Comparison of ENCODE assay signal across 8 cellular contexts in the genomic region with DNA sequence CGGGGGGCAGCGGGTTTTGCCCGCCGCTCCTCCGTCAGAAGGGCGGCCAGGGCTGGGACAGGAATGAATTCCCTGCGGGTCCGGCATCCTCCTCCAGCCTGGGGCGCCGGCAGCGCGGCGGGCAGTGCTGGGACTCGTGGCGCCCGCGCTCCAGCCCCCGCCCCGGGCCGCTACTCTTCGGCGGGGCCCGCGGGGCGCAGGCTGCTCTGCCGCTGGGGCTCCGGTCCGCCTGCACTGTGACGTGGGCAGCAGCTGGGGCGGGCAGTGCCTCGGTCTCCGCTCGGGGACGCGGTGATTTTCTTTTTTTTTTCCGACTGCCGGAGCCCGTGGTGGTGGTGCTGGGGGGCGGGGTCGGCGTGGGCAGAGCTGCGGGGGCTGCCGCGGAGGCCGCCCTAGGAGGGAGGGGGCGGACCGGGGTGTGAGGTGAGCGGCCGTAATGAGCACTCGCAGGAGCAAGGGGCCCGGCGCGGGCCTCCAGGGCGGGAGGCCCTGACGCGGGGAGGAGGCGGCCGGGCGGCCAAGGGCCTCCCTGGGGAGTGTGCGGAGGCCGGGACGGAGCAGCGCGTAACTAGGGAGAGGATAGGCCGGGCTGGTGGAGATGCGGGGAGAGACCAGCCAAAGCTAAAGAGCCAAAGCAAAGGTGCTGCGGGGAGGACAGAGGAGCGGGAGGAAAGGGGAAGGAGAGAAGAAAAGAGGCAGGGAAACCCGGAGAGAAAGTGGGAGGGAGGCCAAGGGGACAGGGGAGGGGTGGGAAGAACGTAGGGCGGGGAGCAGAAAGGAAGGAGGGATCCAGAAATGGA.
DNase-seq lines count a peak whose midpoint lies in the region; ATAC-seq, FAIRE-seq and TF ChIP-seq lines count a peak whose summit lies in the region.

No MANE protein-coding gene starts in this region.

- H3K4me3 ChIP-seq in gastroesophageal sphincter (peak overlapping the region; percentile 64 to 68), thyroid gland (replicated peaks in 1 of 3) (peak overlapping the region; percentile 50 to 80 (median 68))

- H3K27ac Mint-ChIP-seq in activated naive CD4-positive, alpha-beta T cell treated with anti-CD3 and anti-CD28 coated beads, Interleukin-2, amount 50 U/mL, for 72 hours: peak overlapping the region in 1 of 2 donors; percentile 66
- peak overlapping the region; percentile 95 for H3K27ac Mint-ChIP-seq in neural crest cell (ENCODE audit: unreplicated experiment)

- FAIRE-seq in HTR-8/SVneo (lab: Jason Lieb, UNC): peak; percentile 67

- H3K9me3 Mint-ChIP-seq in activated naive CD4-positive, alpha-beta T cell treated with anti-CD3 and anti-CD28 coated beads, Interleukin-2, amount 50 U/mL, for 72 hours: no peaks in the 10 kb centered on the region
- no peaks in the 10 kb centered on the region for H3K9me3 Mint-ChIP-seq in neural crest cell

- H3K4me1 Mint-ChIP-seq in neural crest cell: peaks cover 26% of the 10 kb centered on the region

- DNase-seq in Caki2 (ENCODE audit: low read depth) (peak; percentile 83), HTR-8/SVneo (ENCODE audit: insufficient read length, low spot score) (peak; percentile 52), RWPE1 (ENCODE audit: low spot score) (peak; percentile 57), neural crest cell (ENCODE audit: low read depth, low spot score) (peak; percentile 58), thyroid gland (peak; percentile 70 to 75)
- DNase-seq in activated naive CD4-positive, alpha-beta T cell treated with anti-CD3 and anti-CD28 coated beads, Interleukin-2, amount 50 U/mL, for 72 hours (ENCODE audit: low spot score in 2 of 2): peak in 1 of 2 donors; percentile 41

- WGBS in gastroesophageal sphincter (ENCODE audit: low coverage in 1 of 2), 2 donors: 0% methylated on average over 4 to 12 of the region's 71 CpGs
- 2% methylated on average over 28 to 30 of the region's 71 CpGs for WGBS in thyroid gland, 2 donors

- H3K27me3 Mint-ChIP-seq in neural crest cell (ENCODE audit: low read depth): peaks cover 2% of the 10 kb centered on the region

- in situ Hi-C loops in Caki2 (cut with HindIII; ENCODE audit: low pct_unique_long_range_greater_than_20kb, low sequenced_read_pairs): no loop called here

- H3K27ac ChIP-seq in RWPE1 (peak overlapping the region; percentile 95), gastroesophageal sphincter (peak overlapping the region; percentile 78 to 98 (median 96)), thyroid gland (peak overlapping the region; percentile 94 to 96 (median 96))

- no peak for TF ChIP-seq CTCF in RWPE1 (conservative IDR thresholded peaks at IDR 0.05; ENCODE audit: low read depth)
- peak in 1 of 4 experiments; percentile 7 for TF ChIP-seq CTCF in gastroesophageal sphincter (IDR thresholded peaks at IDR 0.05)
- no peak for TF ChIP-seq CTCF in neural crest cell (conservative IDR thresholded peaks at IDR 0.05)
- no peak for TF ChIP-seq CTCF in thyroid gland (IDR thresholded peaks at IDR 0.05)

- H3K4me3 Mint-ChIP-seq in neural crest cell: peak overlapping the region; percentile 92

- intact Hi-C loops in thyroid gland (cut with DNase I): loop anchor here (10.0 kb wide), 1 partner anchor 136 kb away; no protein-coding TSS in a partner anchor

- no peak for TF ChIP-seq EP300 in gastroesophageal sphincter (IDR thresholded peaks at IDR 0.05)

- TF ChIP-seq POLR2A in gastroesophageal sphincter (IDR thresholded peaks at IDR 0.05): peak; percentile 84 to 92
- TF ChIP-seq POLR2A in thyroid gland (IDR thresholded peaks at IDR 0.05): peak in 1 of 2 donors; percentile 59

- POLR2A ChIA-PET in RWPE1 (lab: Yijun Ruan, JAX; ENCODE audit: low non-redundant PET): interaction anchor here (0.6 to 2.2 kb wide), 3 partner anchors 31 to 124 kb away, joined by 3 to 13 read pairs (median 12); partner anchors contain the start of gene EIF4G2

- H3K4me1 ChIP-seq in gastroesophageal sphincter: peaks cover 0 to 61% (median 10%) of the 10 kb centered on the region in 3 donors
- H3K4me1 ChIP-seq in thyroid gland: peaks cover 37 to 52% of the 10 kb centered on the region in 2 donors

- ATAC-seq in activated naive CD4-positive, alpha-beta T cell treated with anti-CD3 and anti-CD28 coated beads, Interleukin-2, amount 50 U/mL, for 72 hours: peak; percentile 63 to 73
- ATAC-seq in gastroesophageal sphincter: peak; percentile 83
- ATAC-seq in HG03108 (IDR thresholded peaks at IDR 0.05; ENCODE audit: unreplicated experiment): no peak

- no peaks in the 10 kb centered on the region for H3K36me3 Mint-ChIP-seq in activated naive CD4-positive, alpha-beta T cell treated with anti-CD3 and anti-CD28 coated beads, Interleukin-2, amount 50 U/mL, for 72 hours
- H3K36me3 Mint-ChIP-seq in neural crest cell (ENCODE audit: low read depth): no peaks in the 10 kb centered on the region

- H3K36me3 ChIP-seq in gastroesophageal sphincter (no peaks in the 10 kb centered on the region), thyroid gland (no peaks in the 10 kb centered on the region)

- CTCF ChIA-PET in RWPE1 (lab: Yijun Ruan, JAX): interaction anchor here (0.5 to 1.4 kb wide), 8 partner anchors 53 to 383 kb away, joined by 3 to 5 read pairs (median 3); no protein-coding TSS in a partner anchor

- H3K27me3 ChIP-seq in gastroesophageal sphincter: no peaks in the 10 kb centered on the region
- no peaks in the 10 kb centered on the region for H3K27me3 ChIP-seq in thyroid gland

- H3K9me3 ChIP-seq in gastroesophageal sphincter: no peaks in the 10 kb centered on the region
- H3K9me3 ChIP-seq in thyroid gland: no peaks in the 10 kb centered on the region
